Comparison of ENCODE assay signal across 8 cellular contexts in genomic region chr9:111759762-111760639, GRCh38. TPM values are rescaled to one million over a fixed set of nuclear protein-coding genes. Genes with fewer than 3 reads are reported as not detected.
A peak's percentile ranks its signal among the peaks of the same experiment; 100 is the strongest.
DNase-seq lines count a peak whose midpoint lies in the region; ATAC-seq, FAIRE-seq and TF ChIP-seq lines count a peak whose summit lies in the region.

No MANE protein-coding gene starts in this region.

- intact Hi-C loops in colonic mucosa (cut with DNase I), result loop anchor here (2.0 to 10.0 kb wide), 3 partner anchors 215 to 605 kb away; no protein-coding TSS in a partner anchor
- intact Hi-C loops in HepG2 (cut with micrococcal nuclease; ENCODE audit: unreplicated experiment), result loop anchor here (1.0 kb wide), 2 partner anchors 215 to 314 kb away; no protein-coding TSS in a partner anchor

- TF ChIP-seq EP300 in HepG2 (IDR thresholded peaks at IDR 0.05; ENCODE audit: low read depth in 2 of 2, low read length in 2 of 2) (no peak), HepG2 (CRISPR knock-in tag; IDR thresholded peaks at IDR 0.05; ENCODE audit: borderline replicate concordance) (no peak)

- no peak overlapping the region for H2AFZ ChIP-seq in HepG2 (ENCODE audit: low read length)

- H3K4me1 ChIP-seq in colonic mucosa (no peaks in the 10 kb centered on the region), HepG2 (ENCODE audit: insufficient read depth, low read length) (no peaks in the 10 kb centered on the region)

- CTCF ChIA-PET in HepG2 (lab: Yijun Ruan, JAX; ENCODE audit: low intra/inter-chr PET ratio, low total read pairs), result interaction anchor here (0.6 to 2.3 kb wide), 4 partner anchors 162 to 317 kb away, joined by 3 to 42 read pairs (median 4); no protein-coding TSS in a partner anchor

- H3K9me3 ChIP-seq in colonic mucosa (no peaks in the 10 kb centered on the region), HepG2 (ENCODE audit: low read length) (no peaks in the 10 kb centered on the region)

- FAIRE-seq in HepG2 (lab: Jason Lieb, UNC), result peak; percentile 76

- H3K4me3 ChIP-seq in H7 (ENCODE audit: insufficient read depth, low read depth, low read length), result no peak overlapping the region
- H3K4me3 ChIP-seq in colonic mucosa, result no peak overlapping the region
- no peak overlapping the region for H3K4me3 ChIP-seq in HepG2 (replicated peaks in 1 of 3; ENCODE audit: insufficient read depth in 1 of 3, low read depth in 2 of 3, low read length in 3 of 3)

- BruUV-seq in HepG2 (replicated peaks; lab: Mats Ljungman, UMichigan), result no TSS peak

- H3K27me3 ChIP-seq in H7 (ENCODE audit: control insufficient read depth, insufficient read depth, low read length), result no peaks in the 10 kb centered on the region
- no peaks in the 10 kb centered on the region for H3K27me3 ChIP-seq in colonic mucosa
- H3K27me3 ChIP-seq in HepG2 (ENCODE audit: control insufficient read depth in 1 of 2, insufficient read depth in 2 of 2, low read length in 2 of 2), result no peaks in the 10 kb centered on the region

- ATAC-seq in HepG2 (peak; percentile 72), HG03097 (IDR thresholded peaks at IDR 0.05; ENCODE audit: low FRiP score, unreplicated experiment) (no peak)

- H3K27ac ChIP-seq in colonic mucosa (no peak overlapping the region), HepG2 (ENCODE audit: extremely low read length, insufficient read depth, low read length) (no peak overlapping the region)

- TF ChIP-seq RAD21 in HepG2 (CRISPR knock-in tag; IDR thresholded peaks at IDR 0.05), result peak; percentile 60; the same call in 1 of the 2 replicates

- H4K20me1 ChIP-seq in HepG2 (ENCODE audit: insufficient read depth, low read length), result no peaks in the 10 kb centered on the region

- no peak overlapping the region for H3K9ac ChIP-seq in colonic mucosa (ENCODE audit: low read depth in 2 of 2, low read length in 2 of 2)
- H3K9ac ChIP-seq in HepG2 (ENCODE audit: insufficient read depth, low read depth, low read length), result no peak overlapping the region

- POLR2A ChIA-PET in HepG2 (lab: Yijun Ruan, JAX), result no interaction called here

- H3K36me3 ChIP-seq in H7 (replicated peaks; ENCODE audit: control insufficient read depth, insufficient read depth, low read length) (no peaks in the 10 kb centered on the region), colonic mucosa (no peaks in the 10 kb centered on the region), HepG2 (replicated peaks in 1 of 2; ENCODE audit: control insufficient read depth in 1 of 2, insufficient read depth in 2 of 2, low read length in 2 of 2) (no peaks in the 10 kb centered on the region)

- no peak for TF ChIP-seq POLR2A in HepG2 (IDR thresholded peaks at IDR 0.05; ENCODE audit: insufficient read depth in 1 of 2, low read depth in 2 of 2, low read length in 2 of 2)

- H3K79me2 ChIP-seq in HepG2 (ENCODE audit: insufficient read depth, low read length), result no peaks in the 10 kb centered on the region

- in situ Hi-C loops in HepG2 (cut with HindIII; ENCODE audit: extremely low pct_ligation_motif_present, low pct_unique_long_range_greater_than_20kb), result loop anchor here (5.0 to 25.0 kb wide), 3 partner anchors 205 to 602 kb away; no protein-coding TSS in a partner anchor

- TF ChIP-seq CTCF in colonic mucosa (IDR thresholded peaks at IDR 0.05) (peak; percentile 48), HepG2 (CRISPR knock-in tag; IDR thresholded peaks at IDR 0.05) (peak; percentile 76)

- WGBS in HepG2 (ENCODE audit: low lambda C conversion rate), result 43% methylated on average over 2 of the region's 2 CpGs

- peak; percentile 85 for DNase-seq in EH (ENCODE audit: low read depth)
- peak; percentile 29 for DNase-seq in H7
- DNase-seq in NCI-H1694 (lab: John Stamatoyannopoulos, UW), result peak; percentile 41
- peak; percentile 31 for DNase-seq in T follicular helper cell (ENCODE audit: low read depth)
- DNase-seq in colonic mucosa, result peak; percentile 71
- DNase-seq in HepG2 (ENCODE audit: low spot score), result peak; percentile 50
- DNase-seq in stimulated activated CD8-positive, alpha-beta memory T cell treated with anti-CD3 and anti-CD28 coated beads, Interleukin-4, amount 100 ng/mL, for 1 hour (ENCODE audit: low read depth in 2 of 2, low spot score in 1 of 2), result peak; percentile 1 to 2

- no peak overlapping the region for H3K4me2 ChIP-seq in HepG2 (ENCODE audit: low read depth, low read length)

TF ChIP-seq in HepG2, 621 proteins besides CTCF, POLR2A, EP300 and RAD21:
- TF ChIP-seq HES4 (CRISPR knock-in tag; IDR thresholded peaks at IDR 0.05; ENCODE audit: borderline replicate concordance) (no peak), ARID3A (IDR thresholded peaks at IDR 0.05; ENCODE audit: low read depth, low read length) (peak; percentile 45; the same call in 1 of the 2 replicates), SMC3 (IDR thresholded peaks at IDR 0.05; ENCODE audit: low read length) (peak; percentile 76), AHR (CRISPR knock-in tag; IDR thresholded peaks at IDR 0.05) (no peak), MIXL1 (CRISPR knock-in tag; IDR thresholded peaks at IDR 0.05) (peak; percentile 53; the same call in 1 of the 2 replicates), STAG1 (CRISPR knock-in tag; IDR thresholded peaks at IDR 0.05) (peak; percentile 93)

RNA-seq across cellular contexts. Expression of gene SHOC1, which starts 34.7 kb away (rescaled TPM):
- not detected in 2 replicates for total RNA-seq in H7 (2014; rRNA removed; shearing (Covaris generic))
- total RNA-seq in colonic mucosa (under 1 TPM in 1 of 2 donors, not detected in 1; 0.37 TPM), HepG2 (2016; rRNA removed; fragmentation: Illumina TruSeq; extraction: Trizol) (not detected in 2 replicates)
- not detected in 2 replicates for total RNA-seq in HepG2 (2016; cell fraction: cytosol; rRNA removed; fragmentation: Illumina TruSeq; extraction: Trizol; ENCODE audit: low read depth)
- total RNA-seq in HepG2 (2016; cell fraction: insoluble cytoplasmic fraction; rRNA removed; fragmentation: Illumina TruSeq; extraction: Trizol), result not detected in 2 replicates
- not detected in 2 replicates for total RNA-seq in HepG2 (2016; cell fraction: membrane; rRNA removed; fragmentation: Illumina TruSeq; extraction: Trizol)
- total RNA-seq in HepG2 (2016; cell fraction: nucleus; rRNA removed; fragmentation: Illumina TruSeq; extraction: Trizol), result not detected in 2 replicates
- polyA plus RNA-seq in HepG2 (2011; rRNA removed), result not detected in 2 replicates
- not detected in 2 replicates for polyA plus RNA-seq in HepG2 (2011; cell fraction: cytosol; rRNA removed)
- polyA plus RNA-seq in HepG2 (2011; cell fraction: nucleus; rRNA removed), result not detected in 2 replicates
- not detected in 2 replicates for polyA plus RNA-seq in HepG2 (2012)
- not detected in 2 replicates for polyA plus RNA-seq in HepG2 (2016; cell fraction: cytosol; fragmentation: Illumina TruSeq; extraction: Trizol; ENCODE audit: low read depth)
- not detected in 2 replicates for polyA plus RNA-seq in HepG2 (2016; cell fraction: insoluble cytoplasmic fraction; fragmentation: Illumina TruSeq; extraction: Trizol; ENCODE audit: low read depth)
- polyA plus RNA-seq in HepG2 (2016; cell fraction: membrane; fragmentation: Illumina TruSeq; extraction: Trizol; ENCODE audit: low read depth), result not detected in 2 replicates
- polyA plus RNA-seq in HepG2 (2016; cell fraction: nucleus; fragmentation: Illumina TruSeq; extraction: Trizol; ENCODE audit: insufficient read depth, low read depth), result not detected in 2 replicates
- polyA minus RNA-seq in HepG2 (2011; rRNA and poly(A)+ RNA removed; ENCODE audit: low replicate concordance), result 0.16 TPM in 1 of 2 replicates, not detected in the other
- not detected in 2 replicates for polyA minus RNA-seq in HepG2 (2011; cell fraction: cytosol; rRNA and poly(A)+ RNA removed)
- not detected in 2 replicates for polyA minus RNA-seq in HepG2 (2011; cell fraction: nucleus; rRNA and poly(A)+ RNA removed)

Comparison
In these comparisons a context has a peak if more than half of its experiments do, and no peak if none do; other contexts are left out.
1. DNase-seq: peak in every context shown above with its lines; median percentile 85 in EH; 71 in colonic mucosa; 50 in HepG2; 41 in NCI-H1694; 31 in T follicular helper cell; 29 in H7; 2 in stimulated activated CD8-positive, alpha-beta memory T cell treated with anti-CD3 and anti-CD28 coated beads, Interleukin-4, amount 100 ng/mL, for 1 hour.